Comparison of ENCODE assay signal across 3 cellular contexts in the genomic region with DNA sequence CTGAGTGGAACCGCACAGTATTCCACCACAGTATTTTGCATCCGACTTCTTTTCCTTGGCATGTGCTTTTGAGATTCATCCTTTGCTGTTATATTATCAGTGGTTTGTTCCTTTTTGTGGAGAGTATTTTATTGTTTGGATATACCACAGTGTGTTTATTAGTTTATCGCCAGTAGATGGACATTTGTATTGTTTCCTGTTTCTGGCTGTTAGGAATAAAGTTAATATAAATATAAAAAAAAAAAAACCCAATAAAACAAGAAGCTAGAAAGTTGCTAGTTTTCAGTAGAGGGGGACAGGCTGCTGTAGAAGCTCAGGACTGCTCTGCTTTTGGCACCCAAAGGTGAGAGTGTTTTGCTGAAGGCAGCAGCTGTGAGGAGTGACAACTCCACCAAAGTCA.
TF ChIP-seq lines count a peak whose summit lies in the region.

No MANE protein-coding gene starts in this region.

TF ChIP-seq in HEK293T, 16 proteins besides CTCF, POLR2A, EP300 and RAD21:
- no peak for TF ChIP-seq FOXM1 (IDR thresholded peaks at IDR 0.05; ENCODE audit: borderline replicate concordance)
- peak; percentile 44 for TF ChIP-seq ZNF384 (IDR thresholded peaks at IDR 0.05)

TF ChIP-seq in GM12878, 131 proteins besides CTCF, POLR2A, EP300 and RAD21:
- TF ChIP-seq, protein P1, sequence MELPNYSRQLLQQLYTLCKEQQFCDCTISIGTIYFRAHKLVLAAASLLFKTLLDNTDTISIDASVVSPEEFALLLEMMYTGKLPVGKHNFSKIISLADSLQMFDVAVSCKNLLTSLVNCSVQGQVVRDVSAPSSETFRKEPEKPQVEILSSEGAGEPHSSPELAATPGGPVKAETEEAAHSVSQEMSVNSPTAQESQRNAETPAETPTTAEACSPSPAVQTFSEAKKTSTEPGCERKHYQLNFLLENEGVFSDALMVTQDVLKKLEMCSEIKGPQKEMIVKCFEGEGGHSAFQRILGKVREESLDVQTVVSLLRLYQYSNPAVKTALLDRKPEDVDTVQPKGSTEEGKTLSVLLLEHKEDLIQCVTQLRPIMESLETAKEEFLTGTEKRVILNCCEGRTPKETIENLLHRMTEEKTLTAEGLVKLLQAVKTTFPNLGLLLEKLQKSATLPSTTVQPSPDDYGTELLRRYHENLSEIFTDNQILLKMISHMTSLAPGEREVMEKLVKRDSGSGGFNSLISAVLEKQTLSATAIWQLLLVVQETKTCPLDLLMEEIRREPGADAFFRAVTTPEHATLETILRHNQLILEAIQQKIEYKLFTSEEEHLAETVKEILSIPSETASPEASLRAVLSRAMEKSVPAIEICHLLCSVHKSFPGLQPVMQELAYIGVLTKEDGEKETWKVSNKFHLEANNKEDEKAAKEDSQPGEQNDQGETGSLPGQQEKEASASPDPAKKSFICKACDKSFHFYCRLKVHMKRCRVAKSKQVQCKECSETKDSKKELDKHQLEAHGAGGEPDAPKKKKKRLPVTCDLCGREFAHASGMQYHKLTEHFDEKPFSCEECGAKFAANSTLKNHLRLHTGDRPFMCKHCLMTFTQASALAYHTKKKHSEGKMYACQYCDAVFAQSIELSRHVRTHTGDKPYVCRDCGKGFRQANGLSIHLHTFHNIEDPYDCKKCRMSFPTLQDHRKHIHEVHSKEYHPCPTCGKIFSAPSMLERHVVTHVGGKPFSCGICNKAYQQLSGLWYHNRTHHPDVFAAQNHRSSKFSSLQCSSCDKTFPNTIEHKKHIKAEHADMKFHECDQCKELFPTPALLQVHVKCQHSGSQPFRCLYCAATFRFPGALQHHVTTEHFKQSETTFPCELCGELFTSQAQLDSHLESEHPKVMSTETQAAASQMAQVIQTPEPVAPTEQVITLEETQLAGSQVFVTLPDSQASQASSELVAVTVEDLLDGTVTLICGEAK (IDR thresholded peaks at IDR 0.05; ENCODE audit: borderline replicate concordance) = peak; percentile 52; the same call in 1 of the 2 replicates
- TF ChIP-seq ZZZ3 (IDR thresholded peaks at IDR 0.05; ENCODE audit: control insufficient read depth, insufficient read length, low read depth) = no peak

TF ChIP-seq in SK-N-SH, 30 proteins besides CTCF, POLR2A, EP300 and RAD21:
- no peak for TF ChIP-seq NRF1 (IDR thresholded peaks at IDR 0.05; ENCODE audit: low read depth, low read length)
- TF ChIP-seq GATA2 (CRISPR knock-in tag; IDR thresholded peaks at IDR 0.05) = no peak
- TF ChIP-seq YY1 (IDR thresholded peaks at IDR 0.05; ENCODE audit: low read depth) = no peak
- TF ChIP-seq FOXM1 (IDR thresholded peaks at IDR 0.05; ENCODE audit: low read depth) = no peak
- TF ChIP-seq, protein P2, sequence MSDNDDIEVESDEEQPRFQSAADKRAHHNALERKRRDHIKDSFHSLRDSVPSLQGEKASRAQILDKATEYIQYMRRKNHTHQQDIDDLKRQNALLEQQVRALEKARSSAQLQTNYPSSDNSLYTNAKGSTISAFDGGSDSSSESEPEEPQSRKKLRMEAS (IDR thresholded peaks at IDR 0.05; ENCODE audit: low read depth) = no peak
- TF ChIP-seq RCOR1 (IDR thresholded peaks at IDR 0.05; ENCODE audit: low read length) = no peak
